ENCODE assay signal across 6 cellular contexts in genomic region chr3:52198643-52199608, GRCh38. TPM values are rescaled to one million over a fixed set of nuclear protein-coding genes. Genes with fewer than 3 reads are reported as not detected.
DNase-seq lines count a peak whose midpoint lies in the region; ATAC-seq and TF ChIP-seq lines count a peak whose summit lies in the region.

No MANE protein-coding gene starts in this region.

- H3K27ac ChIP-seq in HUES64 (ENCODE audit: low read depth, low read length): no peak overlapping the region
- H3K27ac ChIP-seq in ovary: peak overlapping the region in 1 of 2 donors; percentile 36

- no peak for DNase-seq in choroid plexus epithelial cell (ENCODE audit: low read depth)
- DNase-seq in ovary: peak in 1 of 5 donors; percentile 31
- DNase-seq in G401 (ENCODE audit: low spot score): no peak
- DNase-seq in ureter (ENCODE audit: low spot score): no peak

- TF ChIP-seq POLR2A in ovary (IDR thresholded peaks at IDR 0.05): no peak

- no peak for TF ChIP-seq CTCF in choroid plexus epithelial cell (conservative IDR thresholded peaks at IDR 0.05; ENCODE audit: low read depth, low read length)
- no peak for TF ChIP-seq CTCF in ovary (IDR thresholded peaks at IDR 0.05)

- H3K36me3 ChIP-seq in HUES64 (ENCODE audit: insufficient read depth, low read length): peaks cover 47% of the 10 kb centered on the region
- no peaks in the 10 kb centered on the region for H3K36me3 ChIP-seq in ovary

- H3K4me1 ChIP-seq in HUES64 (ENCODE audit: insufficient read depth, low read length) (peaks cover 6% of the 10 kb centered on the region; the same call in 1 of the 2 replicates), ovary (ENCODE audit: insufficient read depth) (peaks cover 16% of the 10 kb centered on the region)

- peak overlapping the region; percentile 76 for H3K9ac ChIP-seq in HUES64 (ENCODE audit: low read depth, low read length)

- no peak for TF ChIP-seq EP300 in ovary (IDR thresholded peaks at IDR 0.05)

- H3K27me3 ChIP-seq in HUES64 (ENCODE audit: insufficient read depth, low read length): no peaks in the 10 kb centered on the region
- H3K27me3 ChIP-seq in ovary: no peaks in the 10 kb centered on the region

- in situ Hi-C loops in G401 (cut with HindIII; ENCODE audit: low sequenced_read_pairs): no loop called here

- no peak for ATAC-seq in HG03378 (IDR thresholded peaks at IDR 0.05; ENCODE audit: unreplicated experiment)

- peak overlapping the region; percentile 85 for H3K4me3 ChIP-seq in HUES64 (ENCODE audit: low read length)
- H3K4me3 ChIP-seq in choroid plexus epithelial cell (ENCODE audit: low read depth, low read length): peak overlapping the region; percentile 96
- peak overlapping the region; percentile 80 for H3K4me3 ChIP-seq in ovary

- 63% methylated on average over 14 of the region's 14 CpGs for WGBS in HUES64
- WGBS in ovary, 3 donors: 42 to 47% (median 44%) methylated on average over 14 of the region's 14 CpGs

- intact Hi-C loops in ovary (cut with DNase I): no loop called here

- H3K9me3 ChIP-seq in HUES64 (ENCODE audit: insufficient read depth, low read depth, low read length) (no peaks in the 10 kb centered on the region), ovary (no peaks in the 10 kb centered on the region)

RNA-seq across cellular contexts. Expression of gene ALAS1, which starts 1.0 kb away (rescaled TPM):
- polyA plus RNA-seq in HUES64 (2013, experiment 1 of 2): 31.6 TPM
- 38.7 TPM for polyA plus RNA-seq in HUES64 (2013, experiment 2 of 2)
- total RNA-seq in ovary (10 to 100 TPM; 17.9 to 37.4 (median 25.8) TPM), ureter (144 TPM)
- polyA plus RNA-seq in ovary: 10 to 100 TPM; 16.1 to 70.1 TPM
- 66.7 and 73.0 TPM in 2 replicates for total RNA-seq in G401 (2014; rRNA removed; shearing (Covaris generic))

RNA-seq across cellular contexts. Expression of gene TLR9, which starts 26.5 kb away (rescaled TPM):
- polyA plus RNA-seq in HUES64 (2013, experiment 1 of 2): not detected
- polyA plus RNA-seq in HUES64 (2013, experiment 2 of 2): not detected
- total RNA-seq in ovary (1 to 10 TPM in 1 of 7 donors, under 1 TPM in 4, not detected in 2; 0.22 to 1.5 (median 0.74) TPM), ureter (0.26 TPM)
- under 1 TPM; 0.15 to 0.58 TPM for polyA plus RNA-seq in ovary
- 0.07 TPM in 1 of 2 replicates, not detected in the other for total RNA-seq in G401 (2014; rRNA removed; shearing (Covaris generic))

RNA-seq across cellular contexts. Expression of gene TWF2, which starts 40.0 kb away (rescaled TPM):
- polyA plus RNA-seq in HUES64 (2013, experiment 1 of 2): 40.0 TPM
- 38.1 TPM for polyA plus RNA-seq in HUES64 (2013, experiment 2 of 2)
- total RNA-seq in ovary: 10 to 100 TPM; 34.0 to 56.3 (median 43.3) TPM
- polyA plus RNA-seq in ovary: 10 to 100 TPM; 14.3 to 40.7 TPM
- 237 and 258 TPM in 2 replicates for total RNA-seq in G401 (2014; rRNA removed; shearing (Covaris generic))
- 65.3 TPM for total RNA-seq in ureter

RNA-seq across cellular contexts. Expression of gene POC1A, which starts 44.7 kb away (rescaled TPM):
- polyA plus RNA-seq in HUES64 (2013, experiment 1 of 2): 24.0 TPM
- polyA plus RNA-seq in HUES64 (2013, experiment 2 of 2): 22.6 TPM
- total RNA-seq in ovary (1 to 10 TPM in 5 of 7 donors, under 1 TPM in 2; 0.53 to 1.8 (median 1.3) TPM), ureter (3.6 TPM)
- 1 to 10 TPM; 1.1 to 1.3 TPM for polyA plus RNA-seq in ovary
- total RNA-seq in G401 (2014; rRNA removed; shearing (Covaris generic)): 22.8 and 32.2 TPM in 2 replicates

RNA-seq across cellular contexts. Expression of gene PPM1M, which starts 46.6 kb away (rescaled TPM):
- polyA plus RNA-seq in HUES64 (2013, experiment 1 of 2): 4.0 TPM
- 4.1 TPM for polyA plus RNA-seq in HUES64 (2013, experiment 2 of 2)
- total RNA-seq in ovary (10 to 100 TPM; 15.4 to 32.4 (median 23.4) TPM), ureter (16.1 TPM)
- 10 to 100 TPM; 25.7 to 48.4 TPM for polyA plus RNA-seq in ovary
- 0.43 and 1.4 TPM in 2 replicates for total RNA-seq in G401 (2014; rRNA removed; shearing (Covaris generic))
